In genomic region chr1:212690816-212691403, GRCh38 we compare ENCODE assay signal across 29 cellular contexts. TPM values are rescaled to one million over a fixed set of nuclear protein-coding genes. Genes with fewer than 3 reads are reported as not detected.
DNase-seq lines count a peak whose midpoint lies in the region; ATAC-seq, FAIRE-seq and TF ChIP-seq lines count a peak whose summit lies in the region.
"Had no signal": no experiment of that assay in that cellular context is flagged by ENCODE, and none has a peak within 500 bp of the region (broad histone marks: within the 10 kb centered on the region; RNA-seq: fewer than 3 reads in every experiment).

No MANE protein-coding gene starts in this region.

- intact Hi-C loops in natural killer cell (cut with micrococcal nuclease) (no loop called here), kidney (cut with DNase I) (no loop called here)
- intact Hi-C loops in dendritic cell treated with granulocyte-macrophage colony-stimulating factor and Interleukin-4, amounts not matched to agents 40 ng/mL and 50 ng/mL, for 4 days (cut with micrococcal nuclease): no loop called here

- peaks cover 26 to 30% of the 10 kb centered on the region in 2 donors for H3K27me3 Mint-ChIP-seq in natural killer cell treated with Interleukin-12 subunit alpha and Interleukin-12 subunit beta and Interleukin-15 and Interleukin-18, amount 100 ng/mL, for 72 hours
- peaks cover 6 to 30% of the 10 kb centered on the region in 2 donors for H3K27me3 Mint-ChIP-seq in natural killer cell (ENCODE audit: low read depth in 2 of 2)
- peaks cover 1% of the 10 kb centered on the region for H3K27me3 Mint-ChIP-seq in dendritic cell treated with granulocyte-macrophage colony-stimulating factor and Interleukin-4, amounts not matched to agents 40 ng/mL and 50 ng/mL, for 4 days
- H3K27me3 Mint-ChIP-seq: B cell had no signal

- peak overlapping the region in 1 of 2 donors; percentile 66 for H3K27ac Mint-ChIP-seq in natural killer cell treated with Interleukin-12 subunit alpha and Interleukin-12 subunit beta and Interleukin-15 and Interleukin-18, amount 100 ng/mL, for 72 hours
- H3K27ac Mint-ChIP-seq in natural killer cell: no peak overlapping the region
- H3K27ac Mint-ChIP-seq in dendritic cell treated with granulocyte-macrophage colony-stimulating factor and Interleukin-4, amounts not matched to agents 40 ng/mL and 50 ng/mL, for 4 days: peak overlapping the region; percentile 43
- H3K27ac Mint-ChIP-seq: B cell; CD8-positive, alpha-beta memory T cell had no signal

- H3K4me1 Mint-ChIP-seq in natural killer cell treated with Interleukin-12 subunit alpha and Interleukin-12 subunit beta and Interleukin-15 and Interleukin-18, amount 100 ng/mL, for 72 hours (ENCODE audit: low read depth in 2 of 2): peaks cover 17 to 32% of the 10 kb centered on the region in 2 donors
- peaks cover 0 to 4% of the 10 kb centered on the region in 2 donors for H3K4me1 Mint-ChIP-seq in natural killer cell
- peaks cover 20% of the 10 kb centered on the region for H3K4me1 Mint-ChIP-seq in dendritic cell treated with granulocyte-macrophage colony-stimulating factor and Interleukin-4, amounts not matched to agents 40 ng/mL and 50 ng/mL, for 4 days (ENCODE audit: low read depth)
- H3K4me1 Mint-ChIP-seq: B cell had no signal

- peak overlapping the region; percentile 77 for H3K4me3 Mint-ChIP-seq in natural killer cell treated with Interleukin-12 subunit alpha and Interleukin-12 subunit beta and Interleukin-15 and Interleukin-18, amount 100 ng/mL, for 72 hours
- no peak overlapping the region for H3K4me3 Mint-ChIP-seq in natural killer cell
- H3K4me3 Mint-ChIP-seq in dendritic cell treated with granulocyte-macrophage colony-stimulating factor and Interleukin-4, amounts not matched to agents 40 ng/mL and 50 ng/mL, for 4 days: no peak overlapping the region
- H3K4me3 Mint-ChIP-seq: B cell; CD8-positive, alpha-beta memory T cell had no signal

- no peaks in the 10 kb centered on the region for H3K36me3 ChIP-seq in kidney (ENCODE audit: control insufficient read depth in 1 of 2, insufficient read depth in 2 of 2, low read length in 2 of 2)

- peaks cover 27% of the 10 kb centered on the region for H3K36me3 Mint-ChIP-seq in natural killer cell treated with Interleukin-12 subunit alpha and Interleukin-12 subunit beta and Interleukin-15 and Interleukin-18, amount 100 ng/mL, for 72 hours
- H3K36me3 Mint-ChIP-seq in natural killer cell: no peaks in the 10 kb centered on the region
- H3K36me3 Mint-ChIP-seq in dendritic cell treated with granulocyte-macrophage colony-stimulating factor and Interleukin-4, amounts not matched to agents 40 ng/mL and 50 ng/mL, for 4 days (ENCODE audit: low read depth): no peaks in the 10 kb centered on the region

- FAIRE-seq in kidney (lab: Jason Lieb, UNC): no peak
- FAIRE-seq: GM12891 had no signal

- TF ChIP-seq CTCF in natural killer cell (IDR thresholded peaks at IDR 0.05): no peak
- TF ChIP-seq CTCF in GM13976 (IDR thresholded peaks at IDR 0.05; ENCODE audit: borderline replicate concordance, control extremely low read depth, extremely low read depth, insufficient read depth, missing control alignments): no peak
- TF ChIP-seq CTCF in kidney (IDR thresholded peaks at IDR 0.05; ENCODE audit: borderline replicate concordance, extremely low read depth, insufficient read depth): no peak

- H3K9ac ChIP-seq in kidney (ENCODE audit: low read length in 2 of 2): no peak overlapping the region
- H3K9ac ChIP-seq: KMS-11 had no signal

- H3K9me3 ChIP-seq in kidney (ENCODE audit: control insufficient read depth in 1 of 2, low read length in 2 of 2): no peaks in the 10 kb centered on the region

- no peak overlapping the region for H3K27ac ChIP-seq in kidney (ENCODE audit: low read depth in 2 of 2, low read length in 2 of 2)
- H3K27ac ChIP-seq: C4-2B, KMS-11, RWPE1 had no signal

- no peaks in the 10 kb centered on the region for H3K9me3 Mint-ChIP-seq in natural killer cell treated with Interleukin-12 subunit alpha and Interleukin-12 subunit beta and Interleukin-15 and Interleukin-18, amount 100 ng/mL, for 72 hours
- no peaks in the 10 kb centered on the region for H3K9me3 Mint-ChIP-seq in natural killer cell
- H3K9me3 Mint-ChIP-seq in dendritic cell treated with granulocyte-macrophage colony-stimulating factor and Interleukin-4, amounts not matched to agents 40 ng/mL and 50 ng/mL, for 4 days: no peaks in the 10 kb centered on the region
- H3K9me3 Mint-ChIP-seq: CD8-positive, alpha-beta memory T cell had no signal

- no peak overlapping the region for H3K4me3 ChIP-seq in kidney (ENCODE audit: low read length in 2 of 2)

- no peak for ATAC-seq in natural killer cell treated with Interleukin-12 subunit alpha and Interleukin-12 subunit beta and Interleukin-15 and Interleukin-18, amount 100 ng/mL, for 72 hours
- no peak for ATAC-seq in natural killer cell
- ATAC-seq: HCT116, Panc1 had no signal

- no peaks in the 10 kb centered on the region for H3K4me1 ChIP-seq in kidney (ENCODE audit: control insufficient read depth in 1 of 2, insufficient read depth in 1 of 2, low read depth in 1 of 2, low read length in 2 of 2)

- in situ Hi-C loops in GM13976 (cut with MboI; ENCODE audit: low sequenced_read_pairs, unreplicated experiment): no loop called here

- no peak for DNase-seq in natural killer cell treated with Interleukin-12 subunit alpha and Interleukin-12 subunit beta and Interleukin-15 and Interleukin-18, amount 100 ng/mL, for 72 hours (ENCODE audit: low spot score)
- DNase-seq in natural killer cell: no peak
- peak; percentile 50 for DNase-seq in activated CD8-positive, alpha-beta memory T cell treated with anti-CD3 and anti-CD28 coated beads, Interleukin-2, amount 50 U/mL, for 48 hours
- DNase-seq in GM13976 (ENCODE audit: low spot score): no peak
- no peak for DNase-seq in Ammon's horn (ENCODE audit: low spot score)
- DNase-seq in kidney: no peak
- DNase-seq: CD8-positive, alpha-beta memory T cell; DMS 273 treated with DMSO at 0.1 percent for 48 hours; DMS79; EL; GDM1; IMR-90; MM.1S; NCI-H1417; NCI-H1694 treated with DMSO at 0.1 percent for 48 hours; NCI-H2081; NCI-H2171; NCI-H226; NCI-H510A; NCI-H69; SHP77 had no signal

RNA-seq across cellular contexts. Expression of gene BATF3, which starts 8.7 kb away (rescaled TPM):
- total RNA-seq in natural killer cell treated with Interleukin-12 subunit alpha and Interleukin-12 subunit beta and Interleukin-15 and Interleukin-18, amount 100 ng/mL, for 72 hours: 100 to 1,000 TPM in 1 of 2 donors, 10 to 100 TPM in 1; 46.6 to 137 TPM
- total RNA-seq in natural killer cell (1 to 10 TPM in 2 of 3 donors, under 1 TPM in 1; 0.25 to 3.6 (median 1.2) TPM), kidney (6.5 TPM)
- polyA plus RNA-seq in kidney (ENCODE audit: insufficient read depth, low read depth, low replicate concordance): 3.3 TPM
